Comparison of ENCODE assay signal across 9 cellular contexts in the genomic region with DNA sequence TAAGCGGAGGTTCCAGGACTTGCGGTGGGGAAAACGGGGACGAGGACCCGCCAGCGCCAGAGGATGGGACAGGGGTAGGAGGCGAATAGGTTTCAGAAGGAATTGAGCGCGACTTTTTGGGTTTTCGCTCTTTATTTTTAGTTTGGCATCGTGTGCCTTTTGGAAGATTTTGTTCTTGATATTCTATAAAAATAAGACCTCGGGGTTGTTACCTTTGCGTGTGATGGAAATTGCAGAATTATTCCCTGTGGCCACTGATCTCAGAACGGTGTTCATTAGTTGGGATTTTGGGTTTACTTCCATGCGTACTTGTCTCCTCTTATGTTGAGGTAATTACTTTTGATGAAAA. TPM values are rescaled to one million over a fixed set of nuclear protein-coding genes. Genes with fewer than 3 reads are reported as not detected.
DNase-seq lines count a peak whose midpoint lies in the region; TF ChIP-seq lines count a peak whose summit lies in the region.
"Had no signal": no experiment of that assay in that cellular context is flagged by ENCODE, and none has a peak within 500 bp of the region (broad histone marks: within the 10 kb centered on the region; RNA-seq: fewer than 3 reads in every experiment).

No MANE protein-coding gene starts in this region.

- peak overlapping the region; percentile 72 to 81 for H3K27ac ChIP-seq in ascending aorta
- H3K27ac ChIP-seq in thymus (ENCODE audit: low read depth): peak overlapping the region; percentile 80

- peak overlapping the region; percentile 95 for H3K4me3 Mint-ChIP-seq in activated T-cell treated with anti-CD3 and anti-CD28 coated beads, Interleukin-2, amount 50 U/mL, for 24 hours

- no peaks in the 10 kb centered on the region for H3K36me3 ChIP-seq in ascending aorta
- no peaks in the 10 kb centered on the region for H3K36me3 ChIP-seq in thymus (ENCODE audit: control insufficient read depth, insufficient read depth)

- no peaks in the 10 kb centered on the region for H3K27me3 ChIP-seq in ascending aorta
- no peaks in the 10 kb centered on the region for H3K27me3 ChIP-seq in thymus (ENCODE audit: control insufficient read depth, insufficient read depth)

- no peaks in the 10 kb centered on the region for H3K9me3 Mint-ChIP-seq in activated T-cell treated with anti-CD3 and anti-CD28 coated beads, Interleukin-2, amount 50 U/mL, for 24 hours

- TF ChIP-seq CTCF in ascending aorta (IDR thresholded peaks at IDR 0.05) (no peak), lower leg skin (IDR thresholded peaks at IDR 0.05) (no peak)

- WGBS in lower leg skin, 2 donors: 2 to 4% methylated on average over 15 of the region's 15 CpGs
- 7% methylated on average over 15 of the region's 15 CpGs for WGBS in thymus

- TF ChIP-seq POLR2A in lower leg skin (IDR thresholded peaks at IDR 0.05): no peak

- H3K9me3 ChIP-seq in ascending aorta (no peaks in the 10 kb centered on the region), thymus (ENCODE audit: control insufficient read depth) (no peaks in the 10 kb centered on the region)

- peaks cover 17% of the 10 kb centered on the region for H3K36me3 Mint-ChIP-seq in activated T-cell treated with anti-CD3 and anti-CD28 coated beads, Interleukin-2, amount 50 U/mL, for 24 hours (ENCODE audit: low read depth)

- H3K4me3 ChIP-seq in ascending aorta (peak overlapping the region; percentile 76 to 84), lower leg skin (ENCODE audit: low read depth, poor library complexity, severe bottlenecking) (peak overlapping the region; percentile 73), thymus (ENCODE audit: low read length) (peak overlapping the region; percentile 70)

- DNase-seq in activated T-cell treated with anti-CD3 and anti-CD28 coated beads, Interleukin-2, amount 50 U/mL, for 24 hours: no peak
- no peak for DNase-seq in activated T-cell treated with anti-CD3 and anti-CD28 coated beads, Interleukin-2, amount 50 U/mL, for 1 hour
- DNase-seq in ascending aorta (ENCODE audit: low spot score in 2 of 2): no peak
- no peak for DNase-seq in lower leg skin (ENCODE audit: low spot score in 2 of 2)
- DNase-seq in ACHN: no peak
- no peak for DNase-seq in NCI-H2081 treated with DMSO at 0.1 percent for 48 hours (lab: John Stamatoyannopoulos, UW)
- DNase-seq in NK-92 (lab: John Stamatoyannopoulos, UW; ENCODE audit: unreplicated experiment): no peak
- DNase-seq: cortex of kidney had no signal

- H3K27me3 Mint-ChIP-seq in activated T-cell treated with anti-CD3 and anti-CD28 coated beads, Interleukin-2, amount 50 U/mL, for 24 hours: peaks cover 7% of the 10 kb centered on the region

- intact Hi-C loops in ascending aorta (cut with DNase I) (no loop called here), lower leg skin (cut with DNase I; ENCODE audit: low total_unique reads) (no loop called here)

- peaks cover 29% of the 10 kb centered on the region for H3K4me1 Mint-ChIP-seq in activated T-cell treated with anti-CD3 and anti-CD28 coated beads, Interleukin-2, amount 50 U/mL, for 24 hours (ENCODE audit: low read depth)

- in situ Hi-C loops in ACHN (cut with HindIII; ENCODE audit: low pct_ligation_motif_present, low pct_unique_long_range_greater_than_20kb, low sequenced_read_pairs): no loop called here

- peak overlapping the region; percentile 94 for H3K27ac Mint-ChIP-seq in activated T-cell treated with anti-CD3 and anti-CD28 coated beads, Interleukin-2, amount 50 U/mL, for 24 hours

- peaks cover 0 to 3% of the 10 kb centered on the region in 2 donors for H3K4me1 ChIP-seq in ascending aorta
- H3K4me1 ChIP-seq in thymus (ENCODE audit: control insufficient read depth, insufficient read depth, low read length): peaks cover 3% of the 10 kb centered on the region

RNA-seq across cellular contexts. Expression of a gene that starts 0.5 kb away (rescaled TPM):
- total RNA-seq in ascending aorta: 6.5 TPM
- total RNA-seq in lower leg skin: 10 to 100 TPM in 3 of 4 donors, 1 to 10 TPM in 1; 9.8 to 20.1 (median 12.9) TPM
- 60.4 TPM for polyA plus RNA-seq in thymus

RNA-seq across cellular contexts. Expression of a gene that starts 30.4 kb away (rescaled TPM):
- total RNA-seq in ascending aorta (not detected), lower leg skin (1 to 10 TPM in 2 of 4 donors, not detected in 2; 1.2 to 3.8 TPM)
- 0.30 TPM for polyA plus RNA-seq in thymus
